Comparison of ENCODE assay signal across 1 cellular context in the genomic region with DNA sequence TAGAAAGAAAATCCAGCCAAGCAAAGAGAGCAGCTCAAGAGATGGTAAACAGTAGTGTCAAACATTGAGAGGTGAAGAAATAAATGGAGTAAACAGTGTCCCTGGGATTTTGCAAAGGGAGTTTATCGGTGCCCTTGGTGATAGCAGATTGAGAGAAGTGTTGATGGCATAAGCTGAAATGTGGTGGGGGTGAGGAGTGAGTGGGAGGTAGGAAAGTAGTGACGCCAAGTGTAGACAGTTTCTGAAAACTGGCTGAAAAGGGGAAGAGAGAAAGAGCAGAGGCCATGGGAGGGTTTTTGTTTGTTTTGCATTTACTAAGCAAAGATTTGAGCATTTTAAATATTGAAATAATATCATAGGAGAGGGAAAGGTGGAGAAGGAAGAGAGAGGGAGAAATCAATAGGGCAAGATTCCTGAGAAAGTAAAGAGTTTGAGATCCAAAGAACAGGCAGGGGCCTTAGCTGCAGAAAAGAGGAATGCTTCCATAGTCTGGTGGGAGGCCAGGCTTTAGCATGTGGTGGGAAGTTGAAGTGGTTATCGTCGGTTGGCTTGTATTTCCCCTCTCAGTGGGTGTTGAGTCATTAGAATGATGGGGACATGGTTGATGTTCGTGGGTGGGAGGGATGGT.
TF ChIP-seq lines count a peak whose summit lies in the region.

No MANE protein-coding gene starts in this region.

TF ChIP-seq in GM12878, 131 proteins besides CTCF, POLR2A, EP300 and RAD21 (continued from another document):
- peak; percentile 24; the same call in 1 of the 2 replicates for TF ChIP-seq ZBED1 (IDR thresholded peaks at IDR 0.05; ENCODE audit: borderline replicate concordance)
- TF ChIP-seq BCL11A (IDR thresholded peaks at IDR 0.05; ENCODE audit: low read depth, low read length), result peak; percentile 81
- no peak for TF ChIP-seq HDAC2 (IDR thresholded peaks at IDR 0.05)
- no peak for TF ChIP-seq SIN3A (IDR thresholded peaks at IDR 0.05; ENCODE audit: low read depth, low read length)
- TF ChIP-seq JUND (IDR thresholded peaks at IDR 0.05; ENCODE audit: low read depth, low read length), result 0 out of 2 replicates have a peak, but pooled peaks have one; percentile 5
- TF ChIP-seq DPF2 (IDR thresholded peaks at IDR 0.05), result peak; percentile 97
- no peak for TF ChIP-seq ZSCAN29 (IDR thresholded peaks at IDR 0.05)
- TF ChIP-seq ZNF207 (IDR thresholded peaks at IDR 0.05; ENCODE audit: borderline replicate concordance), result peak; percentile 51; the same call in 1 of the 2 replicates
- peak; percentile 94 for TF ChIP-seq SPI1 (IDR thresholded peaks at IDR 0.05; ENCODE audit: borderline replicate concordance, insufficient read depth, low read depth, low read length)
- TF ChIP-seq, protein P1, sequence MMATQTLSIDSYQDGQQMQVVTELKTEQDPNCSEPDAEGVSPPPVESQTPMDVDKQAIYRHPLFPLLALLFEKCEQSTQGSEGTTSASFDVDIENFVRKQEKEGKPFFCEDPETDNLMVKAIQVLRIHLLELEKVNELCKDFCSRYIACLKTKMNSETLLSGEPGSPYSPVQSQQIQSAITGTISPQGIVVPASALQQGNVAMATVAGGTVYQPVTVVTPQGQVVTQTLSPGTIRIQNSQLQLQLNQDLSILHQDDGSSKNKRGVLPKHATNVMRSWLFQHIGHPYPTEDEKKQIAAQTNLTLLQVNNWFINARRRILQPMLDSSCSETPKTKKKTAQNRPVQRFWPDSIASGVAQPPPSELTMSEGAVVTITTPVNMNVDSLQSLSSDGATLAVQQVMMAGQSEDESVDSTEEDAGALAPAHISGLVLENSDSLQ (IDR thresholded peaks at IDR 0.05), result peak; percentile 60; the same call in 1 of the 2 replicates
- TF ChIP-seq EGR1 (IDR thresholded peaks at IDR 0.05; ENCODE audit: borderline replicate concordance in 1 of 2, low read depth in 2 of 2, low read length in 2 of 2), result peak in 1 of 2 experiments; percentile 53; a peak in 1 of 3 replicates
- TF ChIP-seq STAT1 (conservative IDR thresholded peaks at IDR 0.05), result no peak
- peak; percentile 86 for TF ChIP-seq IRF4 (IDR thresholded peaks at IDR 0.05; ENCODE audit: low read depth, low read length)
- peak; percentile 40; the same call in 1 of the 2 replicates for TF ChIP-seq PAX5 (IDR thresholded peaks at IDR 0.05; ENCODE audit: borderline replicate concordance, low read depth, low read length)
- TF ChIP-seq CBX5 (IDR thresholded peaks at IDR 0.05; ENCODE audit: low read depth), result no peak
- no peak for TF ChIP-seq SMAD5 (IDR thresholded peaks at IDR 0.05; ENCODE audit: low read depth)
- 0 out of 2 replicates have a peak, but pooled peaks have one; percentile 6 for TF ChIP-seq TCF3 (IDR thresholded peaks at IDR 0.05; ENCODE audit: borderline replicate concordance, insufficient read depth, low read depth, low read length)
- TF ChIP-seq, protein P2, sequence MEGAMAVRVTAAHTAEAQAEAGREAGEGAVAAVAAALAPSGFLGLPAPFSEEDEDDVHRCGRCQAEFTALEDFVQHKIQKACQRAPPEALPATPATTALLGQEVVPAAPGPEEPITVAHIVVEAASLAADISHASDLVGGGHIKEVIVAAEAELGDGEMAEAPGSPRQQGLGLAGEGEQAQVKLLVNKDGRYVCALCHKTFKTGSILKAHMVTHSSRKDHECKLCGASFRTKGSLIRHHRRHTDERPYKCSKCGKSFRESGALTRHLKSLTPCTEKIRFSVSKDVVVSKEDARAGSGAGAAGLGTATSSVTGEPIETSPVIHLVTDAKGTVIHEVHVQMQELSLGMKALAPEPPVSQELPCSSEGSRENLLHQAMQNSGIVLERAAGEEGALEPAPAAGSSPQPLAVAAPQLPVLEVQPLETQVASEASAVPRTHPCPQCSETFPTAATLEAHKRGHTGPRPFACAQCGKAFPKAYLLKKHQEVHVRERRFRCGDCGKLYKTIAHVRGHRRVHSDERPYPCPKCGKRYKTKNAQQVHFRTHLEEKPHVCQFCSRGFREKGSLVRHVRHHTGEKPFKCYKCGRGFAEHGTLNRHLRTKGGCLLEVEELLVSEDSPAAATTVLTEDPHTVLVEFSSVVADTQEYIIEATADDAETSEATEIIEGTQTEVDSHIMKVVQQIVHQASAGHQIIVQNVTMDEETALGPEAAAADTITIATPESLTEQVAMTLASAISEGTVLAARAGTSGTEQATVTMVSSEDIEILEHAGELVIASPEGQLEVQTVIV (IDR thresholded peaks at IDR 0.05; ENCODE audit: borderline replicate concordance, partially characterized antibody), result no peak
- peak; percentile 96 for TF ChIP-seq ATF7 (IDR thresholded peaks at IDR 0.05; ENCODE audit: low read depth)
- TF ChIP-seq, protein P3, sequence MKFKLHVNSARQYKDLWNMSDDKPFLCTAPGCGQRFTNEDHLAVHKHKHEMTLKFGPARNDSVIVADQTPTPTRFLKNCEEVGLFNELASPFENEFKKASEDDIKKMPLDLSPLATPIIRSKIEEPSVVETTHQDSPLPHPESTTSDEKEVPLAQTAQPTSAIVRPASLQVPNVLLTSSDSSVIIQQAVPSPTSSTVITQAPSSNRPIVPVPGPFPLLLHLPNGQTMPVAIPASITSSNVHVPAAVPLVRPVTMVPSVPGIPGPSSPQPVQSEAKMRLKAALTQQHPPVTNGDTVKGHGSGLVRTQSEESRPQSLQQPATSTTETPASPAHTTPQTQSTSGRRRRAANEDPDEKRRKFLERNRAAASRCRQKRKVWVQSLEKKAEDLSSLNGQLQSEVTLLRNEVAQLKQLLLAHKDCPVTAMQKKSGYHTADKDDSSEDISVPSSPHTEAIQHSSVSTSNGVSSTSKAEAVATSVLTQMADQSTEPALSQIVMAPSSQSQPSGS (IDR thresholded peaks at IDR 0.05; ENCODE audit: low read length), result peak; percentile 83
- TF ChIP-seq, protein P4, sequence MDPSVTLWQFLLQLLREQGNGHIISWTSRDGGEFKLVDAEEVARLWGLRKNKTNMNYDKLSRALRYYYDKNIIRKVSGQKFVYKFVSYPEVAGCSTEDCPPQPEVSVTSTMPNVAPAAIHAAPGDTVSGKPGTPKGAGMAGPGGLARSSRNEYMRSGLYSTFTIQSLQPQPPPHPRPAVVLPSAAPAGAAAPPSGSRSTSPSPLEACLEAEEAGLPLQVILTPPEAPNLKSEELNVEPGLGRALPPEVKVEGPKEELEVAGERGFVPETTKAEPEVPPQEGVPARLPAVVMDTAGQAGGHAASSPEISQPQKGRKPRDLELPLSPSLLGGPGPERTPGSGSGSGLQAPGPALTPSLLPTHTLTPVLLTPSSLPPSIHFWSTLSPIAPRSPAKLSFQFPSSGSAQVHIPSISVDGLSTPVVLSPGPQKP (IDR thresholded peaks at IDR 0.05; ENCODE audit: low read depth, low read length), result peak; percentile 20; the same call in 1 of the 2 replicates
TF ChIP-seq in GM12878: peak in this region for 39.
